In genomic region chr6:132819405-132820145, GRCh38 we compare ENCODE assay signal across 9 cellular contexts. TPM values are rescaled to one million over a fixed set of nuclear protein-coding genes. Genes with fewer than 3 reads are reported as not detected.
A peak's percentile ranks its signal among the peaks of the same experiment; 100 is the strongest.
DNase-seq lines count a peak whose midpoint lies in the region; ATAC-seq and TF ChIP-seq lines count a peak whose summit lies in the region.
"Had no signal": no experiment of that assay in that cellular context is flagged by ENCODE, and none has a peak within 500 bp of the region (broad histone marks: within the 10 kb centered on the region; RNA-seq: fewer than 3 reads in every experiment).

No MANE protein-coding gene starts in this region.

- BruUV-seq in A673 (replicated peaks; lab: Mats Ljungman, UMichigan), result no TSS peak

- peaks cover 50% of the 10 kb centered on the region for H3K4me1 ChIP-seq in psoas muscle
- peaks cover 11% of the 10 kb centered on the region for H3K4me1 ChIP-seq in A673 (ENCODE audit: insufficient read depth, low read length, poor library complexity, severe bottlenecking)

- TF ChIP-seq CTCF in psoas muscle (IDR thresholded peaks at IDR 0.05), result no peak
- no peak for TF ChIP-seq CTCF in A673 (conservative IDR thresholded peaks at IDR 0.05; ENCODE audit: low read depth, low read length)

- DNase-seq in activated CD4-positive, alpha-beta T cell treated with anti-CD3 and anti-CD28 coated beads for 48 hours, result peak; percentile 24
- DNase-seq in activated CD4-positive, alpha-beta T cell treated with anti-CD3 and anti-CD28 coated beads for 1 hour, result no peak
- DNase-seq in NAMALWA (ENCODE audit: low spot score), result peak; percentile 48
- DNase-seq in amniotic epithelial cell (ENCODE audit: low read depth), result peak; percentile 32
- DNase-seq in psoas muscle, result no peak
- DNase-seq in head of caudate nucleus, result no peak
- DNase-seq in SHP77 (lab: John Stamatoyannopoulos, UW), result no peak
- no peak for DNase-seq in A673 (ENCODE audit: low spot score)

- ATAC-seq in psoas muscle, result peak in 3 of 4 donors; percentile 3 to 17 (median 15)

- H3K27me3 ChIP-seq in psoas muscle (ENCODE audit: insufficient read depth in 3 of 3, low read length in 2 of 3) (no peaks in the 10 kb centered on the region), A673 (replicated peaks; ENCODE audit: insufficient read depth, low read depth, low read length, poor library complexity) (no peaks in the 10 kb centered on the region)
- H3K27me3 ChIP-seq: BLaER1 had no signal

- POLR2A ChIA-PET in A673 (lab: Charles Lee; ENCODE audit: low non-redundant PET), result interaction anchor here (0.7 kb wide), 1 partner anchor 23 kb away, joined by 6 read pairs; no protein-coding TSS in a partner anchor

- H3K36me3 ChIP-seq in psoas muscle (ENCODE audit: insufficient read depth in 1 of 2, low read depth in 1 of 2) (peaks cover 17 to 53% of the 10 kb centered on the region in 2 donors), A673 (ENCODE audit: insufficient read depth, low read length, poor library complexity, severe bottlenecking) (peaks cover 50% of the 10 kb centered on the region)

- CTCF ChIA-PET in A673 (lab: Charles Lee), result interaction anchor here (0.7 kb wide), 1 partner anchor 7 kb away, joined by 3 read pairs; no protein-coding TSS in a partner anchor

- intact Hi-C loops in psoas muscle (cut with DNase I), result loop anchor here in 1 of 2 donors (5.0 kb wide), 1 partner anchor 733 kb away; no protein-coding TSS in a partner anchor
- intact Hi-C loops in head of caudate nucleus (cut with DNase I), result loop anchor here (10.0 kb wide), 1 partner anchor 295 kb away; no protein-coding TSS in a partner anchor
- intact Hi-C loops in A673 (cut with micrococcal nuclease; ENCODE audit: unreplicated experiment), result loop anchor here (5.0 kb wide), 1 partner anchor 152 kb away; no protein-coding TSS in a partner anchor

- WGBS in psoas muscle, 3 donors, result 68 to 90% (median 90%) methylated on average over 4 of the region's 4 CpGs

- H3K4me3 ChIP-seq in psoas muscle (no peak overlapping the region), A673 (ENCODE audit: low read depth, low read length, poor library complexity, severe bottlenecking) (no peak overlapping the region)
- H3K4me3 ChIP-seq: BLaER1 had no signal

- peak overlapping the region; percentile 59 for H3K27ac ChIP-seq in psoas muscle
- no peak overlapping the region for H3K27ac ChIP-seq in A673 (ENCODE audit: low read depth, low read length, poor library complexity, severe bottlenecking)
- H3K27ac ChIP-seq: BLaER1 had no signal

- H3K9me3 ChIP-seq in psoas muscle (no peaks in the 10 kb centered on the region), A673 (ENCODE audit: low read depth, low read length, poor library complexity, severe bottlenecking) (no peaks in the 10 kb centered on the region)
- H3K9me3 ChIP-seq: BLaER1 had no signal

RNA-seq across cellular contexts. Expression of gene RPS12, which starts 5.2 kb away (rescaled TPM):
- 100 to 1,000 TPM; 426 to 649 (median 594) TPM for total RNA-seq in psoas muscle
- polyA plus RNA-seq in psoas muscle, result 1,000 to 10,000 TPM; 1,487 to 2,233 (median 1,787) TPM
- total RNA-seq in A673 (2021), result 913 and 995 TPM in 2 replicates

RNA-seq across cellular contexts. Expression of gene SLC18B1, which starts 21.1 kb away (rescaled TPM):
- 1 to 10 TPM in 2 of 4 donors, under 1 TPM in 2; 0.69 to 2.2 (median 1.3) TPM for total RNA-seq in psoas muscle
- 1 to 10 TPM; 1.1 to 2.0 (median 1.3) TPM for polyA plus RNA-seq in psoas muscle
- total RNA-seq in A673 (2021), result 24.4 and 25.2 TPM in 2 replicates

Comparison
In these comparisons a context has a peak if more than half of its experiments do, and no peak if none do; other contexts are left out.
1. DNase-seq: peak in activated CD4-positive, alpha-beta T cell treated with anti-CD3 and anti-CD28 coated beads for 48 hours (single experiment), NAMALWA (single experiment) and amniotic epithelial cell (single experiment); none in activated CD4-positive, alpha-beta T cell treated with anti-CD3 and anti-CD28 coated beads for 1 hour (single experiment), psoas muscle (0 of 2), head of caudate nucleus (0 of 42), SHP77 (0 of 2) and A673 (single experiment).